ENCODE assay signal across 21 cellular contexts in the genomic region with DNA sequence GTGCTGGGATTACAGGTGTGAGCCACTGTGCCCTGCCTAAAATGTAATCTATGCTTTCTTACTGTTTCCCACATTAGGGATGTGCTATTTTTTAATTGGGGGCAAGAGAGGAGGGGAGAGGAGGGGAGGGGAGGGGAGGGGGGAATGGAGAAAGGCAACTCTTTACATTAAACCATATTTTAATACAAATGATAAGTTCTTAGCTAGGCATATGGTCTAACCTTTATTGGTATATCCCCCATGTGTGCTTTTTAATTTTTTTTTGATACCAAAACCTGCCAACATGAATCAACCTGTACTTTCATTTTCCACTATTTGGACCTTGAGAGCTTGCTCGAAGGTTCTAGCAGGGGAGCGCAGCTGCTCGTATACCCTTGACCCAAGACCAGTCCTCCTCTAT. TPM values are rescaled to one million over a fixed set of nuclear protein-coding genes. Genes with fewer than 3 reads are reported as not detected.
DNase-seq lines count a peak whose midpoint lies in the region; FAIRE-seq and TF ChIP-seq lines count a peak whose summit lies in the region.
"Had no signal": no experiment of that assay in that cellular context is flagged by ENCODE, and none has a peak within 500 bp of the region (broad histone marks: within the 10 kb centered on the region; RNA-seq: fewer than 3 reads in every experiment).

No MANE protein-coding gene starts in this region.

- intact Hi-C loops in adrenal gland (cut with DNase I) (loop anchor here in 1 of 2 donors (10.0 kb wide), 2 partner anchors 75 to 195 kb away; partner anchors contain the start of gene SRD5A3), prostate gland (cut with DNase I) (loop anchor here (10.0 kb wide), 1 partner anchor 315 kb away; the partner anchor contains the start of gene EXOC1)
- intact Hi-C loops in activated T-helper 1 cell treated with anti-CD3 and anti-CD28 coated beads, Interleukin-12 subunit alpha, Interleukin-12 subunit beta, Interleukin-2, Interleukin-4 antibody, amounts not matched to agents 30 ng/mL and 10 ng/mL and 1 ng/mL, durations not matched to agents 14 hours and 24 hours and 36 hours (cut with micrococcal nuclease), result loop anchor here (10.0 kb wide), 2 partner anchors 1365 to 1475 kb away; partner anchors contain the start of genes CHIC2 and REST

- CTCF ChIA-PET in CD8-positive, alpha-beta memory T cell (lab: Charles Lee), result no interaction called here

- no peak for TF ChIP-seq CTCF in adrenal gland (IDR thresholded peaks at IDR 0.05)
- no peak for TF ChIP-seq CTCF in prostate gland (IDR thresholded peaks at IDR 0.05)

- no peaks in the 10 kb centered on the region for H3K27me3 ChIP-seq in CD8-positive, alpha-beta memory T cell (ENCODE audit: insufficient read depth, low read length, poor library complexity, severe bottlenecking)
- H3K27me3 ChIP-seq in adrenal gland (no peaks in the 10 kb centered on the region), prostate gland (replicated peaks; ENCODE audit: insufficient read depth) (no peaks in the 10 kb centered on the region)

- peaks cover 3% of the 10 kb centered on the region for H3K36me3 Mint-ChIP-seq in activated naive CD8-positive, alpha-beta T cell
- H3K36me3 Mint-ChIP-seq in activated naive CD8-positive, alpha-beta T cell treated with anti-CD3 and anti-CD28 coated beads for 36 hours, result peaks cover 8% of the 10 kb centered on the region
- peaks cover 0 to 7% (median 0%) of the 10 kb centered on the region in 3 donors for H3K36me3 Mint-ChIP-seq in CD8-positive, alpha-beta memory T cell
- peaks cover 1% of the 10 kb centered on the region for H3K36me3 Mint-ChIP-seq in activated T-helper 1 cell treated with anti-CD3 and anti-CD28 coated beads, Interleukin-12 subunit alpha, Interleukin-12 subunit beta, Interleukin-2, Interleukin-4 antibody, amounts not matched to agents 30 ng/mL and 10 ng/mL and 1 ng/mL, durations not matched to agents 14 hours and 24 hours and 36 hours (ENCODE audit: low read depth)
- H3K36me3 Mint-ChIP-seq: CD8-positive, alpha-beta T cell had no signal

- FAIRE-seq in GM12892 (lab: Jason Lieb, UNC), result no peak
- FAIRE-seq: A549, G401.6, GM12891, GM18507, H54 had no signal

- H3K9me3 ChIP-seq in CD8-positive, alpha-beta memory T cell (ENCODE audit: low read length), result no peaks in the 10 kb centered on the region
- H3K9me3 ChIP-seq in adrenal gland (replicated peaks in 1 of 3) (no peaks in the 10 kb centered on the region), prostate gland (no peaks in the 10 kb centered on the region)
- H3K9me3 ChIP-seq: A549 had no signal

- H3K27me3 Mint-ChIP-seq in activated naive CD8-positive, alpha-beta T cell, result no peaks in the 10 kb centered on the region
- H3K27me3 Mint-ChIP-seq in activated naive CD8-positive, alpha-beta T cell treated with anti-CD3 and anti-CD28 coated beads for 36 hours, result no peaks in the 10 kb centered on the region
- no peaks in the 10 kb centered on the region for H3K27me3 Mint-ChIP-seq in CD8-positive, alpha-beta memory T cell
- no peaks in the 10 kb centered on the region for H3K27me3 Mint-ChIP-seq in activated T-helper 1 cell treated with anti-CD3 and anti-CD28 coated beads, Interleukin-12 subunit alpha, Interleukin-12 subunit beta, Interleukin-2, Interleukin-4 antibody, amounts not matched to agents 30 ng/mL and 10 ng/mL and 1 ng/mL, durations not matched to agents 14 hours and 24 hours and 36 hours (ENCODE audit: insufficient read depth)

- no peaks in the 10 kb centered on the region for H3K36me3 ChIP-seq in CD8-positive, alpha-beta memory T cell (ENCODE audit: insufficient read depth, low read length)
- H3K36me3 ChIP-seq in adrenal gland (replicated peaks in 1 of 2), result no peaks in the 10 kb centered on the region
- no peaks in the 10 kb centered on the region for H3K36me3 ChIP-seq in prostate gland

- no peak for TF ChIP-seq POLR2A in adrenal gland (IDR thresholded peaks at IDR 0.05)
- TF ChIP-seq POLR2A in GM12892 (IDR thresholded peaks at IDR 0.05; ENCODE audit: low read depth, low read length), result no peak
- TF ChIP-seq POLR2A in prostate gland (IDR thresholded peaks at IDR 0.05), result no peak

- peaks cover 14% of the 10 kb centered on the region for H3K4me1 ChIP-seq in CD8-positive, alpha-beta memory T cell (ENCODE audit: insufficient read depth, low read length)
- H3K4me1 ChIP-seq in adrenal gland (replicated peaks in 1 of 2), result peaks cover 10 to 20% of the 10 kb centered on the region in 2 donors
- H3K4me1 ChIP-seq in prostate gland (replicated peaks), result peaks cover 3% of the 10 kb centered on the region

- peak overlapping the region; percentile 28 for H3K27ac Mint-ChIP-seq in activated naive CD8-positive, alpha-beta T cell
- no peak overlapping the region for H3K27ac Mint-ChIP-seq in activated naive CD8-positive, alpha-beta T cell treated with anti-CD3 and anti-CD28 coated beads for 36 hours
- peak overlapping the region in 5 of 8 donors; percentile 20 to 46 (median 26) for H3K27ac Mint-ChIP-seq in CD8-positive, alpha-beta memory T cell
- no peak overlapping the region for H3K27ac Mint-ChIP-seq in activated T-helper 1 cell treated with anti-CD3 and anti-CD28 coated beads, Interleukin-12 subunit alpha, Interleukin-12 subunit beta, Interleukin-2, Interleukin-4 antibody, amounts not matched to agents 30 ng/mL and 10 ng/mL and 1 ng/mL, durations not matched to agents 14 hours and 24 hours and 36 hours
- H3K27ac Mint-ChIP-seq: CD8-positive, alpha-beta T cell; HFFc6 had no signal

- no peaks in the 10 kb centered on the region for H3K9me3 Mint-ChIP-seq in activated naive CD8-positive, alpha-beta T cell (ENCODE audit: low read depth)
- H3K9me3 Mint-ChIP-seq in activated naive CD8-positive, alpha-beta T cell treated with anti-CD3 and anti-CD28 coated beads for 36 hours, result no peaks in the 10 kb centered on the region
- H3K9me3 Mint-ChIP-seq in CD8-positive, alpha-beta memory T cell, result no peaks in the 10 kb centered on the region
- no peaks in the 10 kb centered on the region for H3K9me3 Mint-ChIP-seq in activated T-helper 1 cell treated with anti-CD3 and anti-CD28 coated beads, Interleukin-12 subunit alpha, Interleukin-12 subunit beta, Interleukin-2, Interleukin-4 antibody, amounts not matched to agents 30 ng/mL and 10 ng/mL and 1 ng/mL, durations not matched to agents 14 hours and 24 hours and 36 hours
- H3K9me3 Mint-ChIP-seq: CD8-positive, alpha-beta T cell; HFFc6 had no signal

- no peak overlapping the region for H3K4me3 ChIP-seq in CD8-positive, alpha-beta memory T cell (ENCODE audit: low read length)
- H3K4me3 ChIP-seq in adrenal gland (peak overlapping the region in 1 of 4 donors; percentile 28), prostate gland (no peak overlapping the region)
- H3K4me3 ChIP-seq: A549, GM23248 had no signal

- POLR2A ChIA-PET in CD8-positive, alpha-beta memory T cell (lab: Charles Lee), result no interaction called here

- 43 to 67% (median 54%) methylated on average over 3 of the region's 3 CpGs for WGBS in adrenal gland, 4 donors
- 95% methylated on average over 3 of the region's 3 CpGs for WGBS in prostate gland

- H3K4me3 Mint-ChIP-seq in activated naive CD8-positive, alpha-beta T cell, result no peak overlapping the region
- H3K4me3 Mint-ChIP-seq in activated naive CD8-positive, alpha-beta T cell treated with anti-CD3 and anti-CD28 coated beads for 36 hours, result no peak overlapping the region
- peak overlapping the region in 2 of 7 donors; percentile 20 to 54 for H3K4me3 Mint-ChIP-seq in CD8-positive, alpha-beta memory T cell
- no peak overlapping the region for H3K4me3 Mint-ChIP-seq in activated T-helper 1 cell treated with anti-CD3 and anti-CD28 coated beads, Interleukin-12 subunit alpha, Interleukin-12 subunit beta, Interleukin-2, Interleukin-4 antibody, amounts not matched to agents 30 ng/mL and 10 ng/mL and 1 ng/mL, durations not matched to agents 14 hours and 24 hours and 36 hours
- H3K4me3 Mint-ChIP-seq: CD8-positive, alpha-beta T cell; HFFc6 had no signal

- no peak overlapping the region for H3K27ac ChIP-seq in CD8-positive, alpha-beta memory T cell (ENCODE audit: low read depth, low read length)
- H3K27ac ChIP-seq in adrenal gland (no peak overlapping the region), prostate gland (no peak overlapping the region)
- H3K27ac ChIP-seq: 22Rv1, A549, C4-2B, GM23248 had no signal

- peaks cover 60% of the 10 kb centered on the region for H3K4me1 Mint-ChIP-seq in activated naive CD8-positive, alpha-beta T cell (ENCODE audit: low read depth)
- peaks cover 49% of the 10 kb centered on the region for H3K4me1 Mint-ChIP-seq in activated naive CD8-positive, alpha-beta T cell treated with anti-CD3 and anti-CD28 coated beads for 36 hours
- H3K4me1 Mint-ChIP-seq in CD8-positive, alpha-beta memory T cell, result peaks cover 44 to 77% (median 60%) of the 10 kb centered on the region in 3 donors
- peaks cover 31% of the 10 kb centered on the region for H3K4me1 Mint-ChIP-seq in activated T-helper 1 cell treated with anti-CD3 and anti-CD28 coated beads, Interleukin-12 subunit alpha, Interleukin-12 subunit beta, Interleukin-2, Interleukin-4 antibody, amounts not matched to agents 30 ng/mL and 10 ng/mL and 1 ng/mL, durations not matched to agents 14 hours and 24 hours and 36 hours (ENCODE audit: low read depth)

- no peak for DNase-seq in activated naive CD8-positive, alpha-beta T cell treated with anti-CD3 and anti-CD28 coated beads for 36 hours
- DNase-seq in CD8-positive, alpha-beta memory T cell, result no peak
- DNase-seq in adrenal gland (peak in 4 of 7 donors; percentile 21 to 54 (median 28)), GM12892 (ENCODE audit: insufficient read length) (no peak), prostate gland (ENCODE audit: low spot score) (no peak)
- DNase-seq in activated T-helper 1 cell treated with anti-CD3 and anti-CD28 coated beads, Interleukin-12 subunit alpha, Interleukin-12 subunit beta, Interleukin-2, Interleukin-4 antibody, amounts not matched to agents 30 ng/mL and 10 ng/mL and 1 ng/mL, durations not matched to agents 14 hours and 24 hours and 36 hours (ENCODE audit: low spot score), result no peak
- DNase-seq: AML-193; CD8-positive, alpha-beta T cell; COR-L47; Karpas-422 had no signal

RNA-seq across cellular contexts. Expression of gene CLOCK, which starts 6.4 kb away (rescaled TPM):
- 10 to 100 TPM; 11.3 to 11.4 TPM for total RNA-seq in activated naive CD8-positive, alpha-beta T cell treated with anti-CD3 and anti-CD28 coated beads for 36 hours
- 10 to 100 TPM; 13.3 to 16.4 TPM for total RNA-seq in CD8-positive, alpha-beta memory T cell
- 4.5 TPM for polyA plus RNA-seq in CD8-positive, alpha-beta memory T cell
- 10 to 100 TPM; 17.6 to 37.0 (median 32.2) TPM for total RNA-seq in adrenal gland
- 10 to 100 TPM in 2 of 3 donors, 1 to 10 TPM in 1; 6.9 to 27.8 (median 10.4) TPM for polyA plus RNA-seq in adrenal gland
- 5.5 TPM for polyA plus RNA-seq in GM12892 (2012; ENCODE audit: missing spikeins)
- total RNA-seq in prostate gland, result 10 to 100 TPM; 19.5 to 25.4 TPM
- 12.7 and 13.0 TPM in 2 replicates for total RNA-seq in activated T-helper 1 cell treated with anti-CD3 and anti-CD28 coated beads, Interleukin-12 subunit alpha, Interleukin-12 subunit beta, Interleukin-2, Interleukin-4 antibody, amounts not matched to agents 30 ng/mL and 10 ng/mL and 1 ng/mL, durations not matched to agents 14 hours and 24 hours and 36 hours

RNA-seq across cellular contexts. Expression of gene PDCL2, which starts 51.8 kb away (rescaled TPM):
- not detected for total RNA-seq in activated naive CD8-positive, alpha-beta T cell treated with anti-CD3 and anti-CD28 coated beads for 36 hours
- total RNA-seq in CD8-positive, alpha-beta memory T cell, result not detected
- not detected for polyA plus RNA-seq in CD8-positive, alpha-beta memory T cell
- total RNA-seq in adrenal gland (not detected), prostate gland (not detected)
- not detected for polyA plus RNA-seq in adrenal gland
- not detected for polyA plus RNA-seq in GM12892 (2012; ENCODE audit: missing spikeins)
- total RNA-seq in activated T-helper 1 cell treated with anti-CD3 and anti-CD28 coated beads, Interleukin-12 subunit alpha, Interleukin-12 subunit beta, Interleukin-2, Interleukin-4 antibody, amounts not matched to agents 30 ng/mL and 10 ng/mL and 1 ng/mL, durations not matched to agents 14 hours and 24 hours and 36 hours, result not detected in 2 replicates
- total RNA-seq: CD8-positive, alpha-beta T cell; GM23248; HFFc6 had no signal
- polyA plus RNA-seq: A549, BJ, GM23248 had no signal

Comparison
In these comparisons a context has a peak if more than half of its experiments do, and no peak if none do; other contexts are left out.
1. H3K27ac Mint-ChIP-seq: peak in activated naive CD8-positive, alpha-beta T cell (single experiment) and CD8-positive, alpha-beta memory T cell (5 of 8); none in activated naive CD8-positive, alpha-beta T cell treated with anti-CD3 and anti-CD28 coated beads for 36 hours (single experiment) and activated T-helper 1 cell treated with anti-CD3 and anti-CD28 coated beads, Interleukin-12 subunit alpha, Interleukin-12 subunit beta, Interleukin-2, Interleukin-4 antibody, amounts not matched to agents 30 ng/mL and 10 ng/mL and 1 ng/mL, durations not matched to agents 14 hours and 24 hours and 36 hours (single experiment).
2. DNase-seq: peak in adrenal gland (4 of 7); none in activated naive CD8-positive, alpha-beta T cell treated with anti-CD3 and anti-CD28 coated beads for 36 hours (single experiment), CD8-positive, alpha-beta memory T cell (0 of 5), GM12892 (single experiment), prostate gland (single experiment) and activated T-helper 1 cell treated with anti-CD3 and anti-CD28 coated beads, Interleukin-12 subunit alpha, Interleukin-12 subunit beta, Interleukin-2, Interleukin-4 antibody, amounts not matched to agents 30 ng/mL and 10 ng/mL and 1 ng/mL, durations not matched to agents 14 hours and 24 hours and 36 hours (single experiment).